In genomic region chr3:193712938-193713337, GRCh38 we compare ENCODE assay signal across 8 cellular contexts.
"Had no signal": no experiment of that assay in that cellular context is flagged by ENCODE, and none has a peak within 500 bp of the region (broad histone marks: within the 10 kb centered on the region; RNA-seq: fewer than 3 reads in every experiment).

No MANE protein-coding gene starts in this region.

- H3K4me3 ChIP-seq: GM12878 had no signal

- FAIRE-seq: G401.6, GM12878, GM12891, GM12892, GM18507, GM19239 had no signal

- DNase-seq: GDM1, GF-D8 had no signal

- ATAC-seq: GM12878 had no signal
